1 cellular context compared by ENCODE assay signal in genomic region chr1:167158095-167158812, GRCh38.
TF ChIP-seq lines count a peak whose summit lies in the region.

No MANE protein-coding gene starts in this region.

TF ChIP-seq in GM23338, 12 proteins besides CTCF, POLR2A, EP300 and RAD21 (continued from another document):
- TF ChIP-seq ZNF462 (CRISPR knock-in tag; IDR thresholded peaks at IDR 0.05) (no peak), CREB1 (CRISPR knock-in tag; IDR thresholded peaks at IDR 0.05; ENCODE audit: low read depth) (no peak), ZNF331 (CRISPR knock-in tag; IDR thresholded peaks at IDR 0.05; ENCODE audit: low read depth) (no peak), EZH2 (IDR thresholded peaks at IDR 0.05; ENCODE audit: low read depth, unreplicated experiment) (no peak), ETS1 (IDR thresholded peaks at IDR 0.05) (no peak), ZNF114 (CRISPR knock-in tag; IDR thresholded peaks at IDR 0.05) (no peak), POLR2AphosphoS5 (IDR thresholded peaks at IDR 0.05; ENCODE audit: low read depth) (no peak)
TF ChIP-seq in GM23338: peak in this region for 0.
